Comparison of ENCODE assay signal across 7 cellular contexts in the genomic region with DNA sequence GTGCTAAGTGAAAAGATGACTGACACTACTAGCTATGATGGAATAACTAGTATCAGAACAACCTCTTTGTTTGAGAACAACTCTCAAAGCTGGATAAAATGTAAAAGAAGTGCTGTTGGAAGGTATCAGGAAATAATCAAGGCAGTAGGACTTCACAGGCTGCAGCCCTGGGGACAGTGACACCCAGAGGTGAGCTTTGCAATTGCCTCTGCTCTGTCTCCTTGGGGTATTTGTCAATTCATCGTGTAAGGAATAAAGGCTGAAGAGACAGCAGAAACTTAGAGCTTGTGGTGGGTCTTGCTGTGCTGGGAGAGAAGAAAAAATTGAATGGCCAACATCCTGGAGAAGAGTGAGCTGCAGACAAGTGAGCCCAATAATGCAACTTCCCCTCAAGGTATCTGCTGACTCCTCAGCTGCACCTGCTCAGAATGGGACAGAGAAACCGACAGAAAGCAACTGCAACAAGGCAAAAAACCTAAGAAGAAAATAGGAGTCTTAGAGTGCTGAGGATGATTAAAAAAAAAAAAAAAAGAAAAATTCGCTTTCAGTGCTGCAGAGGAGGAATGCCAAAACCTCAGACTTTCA.
A peak's percentile ranks its signal among the peaks of the same experiment; 100 is the strongest.
DNase-seq lines count a peak whose midpoint lies in the region; ATAC-seq lines count a peak whose summit lies in the region.

No MANE protein-coding gene starts in this region.

- peak; percentile 70 for ATAC-seq in GM19324 (IDR thresholded peaks at IDR 0.05; ENCODE audit: low FRiP score, unreplicated experiment)
- peak; percentile 87 for ATAC-seq in HG03469 (IDR thresholded peaks at IDR 0.05; ENCODE audit: unreplicated experiment)

- DNase-seq in ELR (ENCODE audit: low read depth) (peak; percentile 57), SKM-1 treated with dmso at 0.1 percent for 144 hours (lab: John Stamatoyannopoulos, UW; ENCODE audit: unreplicated experiment) (peak; percentile 44), hepatic stellate cell (ENCODE audit: low spot score) (peak; percentile 21)
- DNase-seq in activated CD4-positive, CD25-positive, alpha-beta regulatory T cell treated with anti-CD3 and anti-CD28 coated beads, Interleukin-2, amount 50 U/mL, for 72 hours: no peak
- DNase-seq in effector CD8-positive, alpha-beta T cell (lab: John Stamatoyannopoulos, UW): no peak

Comparison
In these comparisons a context has a peak if more than half of its experiments do, and no peak if none do; other contexts are left out.
1. DNase-seq: peak in ELR (single experiment), SKM-1 treated with dmso at 0.1 percent for 144 hours (single experiment) and hepatic stellate cell (single experiment); none in activated CD4-positive, CD25-positive, alpha-beta regulatory T cell treated with anti-CD3 and anti-CD28 coated beads, Interleukin-2, amount 50 U/mL, for 72 hours (single experiment) and effector CD8-positive, alpha-beta T cell (single experiment).